19 cellular contexts compared by ENCODE assay signal in the genomic region with DNA sequence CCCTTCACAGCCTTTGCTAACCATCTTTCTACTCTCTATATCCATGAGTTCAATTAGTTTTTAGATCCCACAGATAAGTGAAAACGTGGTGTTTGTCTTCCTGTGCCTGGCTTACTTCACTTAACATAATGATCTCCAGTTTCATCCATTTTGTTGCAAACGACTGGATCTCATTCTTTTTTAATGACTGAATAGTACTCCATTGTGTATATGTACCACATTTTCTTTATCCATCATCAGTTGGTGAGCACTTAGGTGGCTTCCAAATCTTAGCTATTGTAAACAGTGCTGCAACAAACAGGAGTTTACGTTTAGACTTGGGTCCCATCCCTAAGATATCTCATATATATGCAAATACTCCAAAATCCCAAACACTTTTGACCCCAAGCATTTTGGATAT.
"Had no signal": no experiment of that assay in that cellular context is flagged by ENCODE, and none has a peak within 500 bp of the region (broad histone marks: within the 10 kb centered on the region; RNA-seq: fewer than 3 reads in every experiment).

No MANE protein-coding gene starts in this region.

- H3K27me3 ChIP-seq: MG63 had no signal

- H3K4me3 ChIP-seq: MG63 had no signal

- H3K9me3 ChIP-seq: MG63 had no signal

- ATAC-seq: HepG2 had no signal

- DNase-seq: IMR-90, Karpas-422, KG1, MG63, NCI-H1092 treated with DMSO at 0.1 percent for 48 hours, NCI-H1436, NCI-H187, NCI-H2029, NCI-H2081 treated with DMSO at 0.1 percent for 48 hours, NCI-H2171, NCI-H226, NCI-H446, NCI-H510A, NCI-H524 treated with DMSO at 0.1 percent for 48 hours, NCI-H69, NCI-H774, Right ventricle myocardium superior, RPMI8226 had no signal
